22 cellular contexts compared by ENCODE assay signal in genomic region chr6:91127752-91128151, GRCh38.
"Had no signal": no experiment of that assay in that cellular context is flagged by ENCODE, and none has a peak within 500 bp of the region (broad histone marks: within the 10 kb centered on the region; RNA-seq: fewer than 3 reads in every experiment).

No MANE protein-coding gene starts in this region.

- H3K27me3 ChIP-seq: MG63, SJSA1 had no signal

- H3K9me3 ChIP-seq: SJSA1 had no signal

- H3K4me3 ChIP-seq: MG63, SJSA1, SK-N-MC had no signal

- H3K36me3 ChIP-seq: MG63, SJSA1 had no signal

- H3K4me1 ChIP-seq: SJSA1 had no signal

- H3K27ac ChIP-seq: SJSA1, SK-N-MC had no signal

- DNase-seq: Karpas-422, KG1, MG63, NCI-H1092, NCI-H1105 treated with DMSO at 0.1 percent for 48 hours, NCI-H1417 treated with DMSO at 0.1 percent for 48 hours, NCI-H146, NCI-H1694 treated with DMSO at 0.1 percent for 48 hours, NCI-H1930, NCI-H2081, NCI-H2107, NCI-H226, NCI-H446, NCI-H510A, NCI-H524 treated with DMSO at 0.1 percent for 48 hours, NCI-H69, NCI-H774, Right ventricle myocardium superior, RPMI8226, SIG-M5 had no signal
